In genomic region chr7:138825049-138825721, GRCh38 we compare ENCODE assay signal across 22 cellular contexts. TPM values are rescaled to one million over a fixed set of nuclear protein-coding genes. Genes with fewer than 3 reads are reported as not detected.
DNase-seq lines count a peak whose midpoint lies in the region; ATAC-seq and TF ChIP-seq lines count a peak whose summit lies in the region.
"Had no signal": no experiment of that assay in that cellular context is flagged by ENCODE, and none has a peak within 500 bp of the region (broad histone marks: within the 10 kb centered on the region; RNA-seq: fewer than 3 reads in every experiment).

No MANE protein-coding gene starts in this region.

- H3K27ac Mint-ChIP-seq in T-helper 2 cell treated with Interferon-gamma antibody and Interleukin-4, amounts not matched to agents 5 μg/mL and 100 μg/mL, for 36 hours: peak overlapping the region; percentile 24
- H3K27ac Mint-ChIP-seq in activated naive CD4-positive, alpha-beta T cell treated with anti-CD3 and anti-CD28 coated beads, Interleukin-2, amount 50 U/mL, for 72 hours: peak overlapping the region; percentile 56 to 92
- H3K27ac Mint-ChIP-seq in endodermal cell: no peak overlapping the region
- no peak overlapping the region for H3K27ac Mint-ChIP-seq in mesothelial cell of epicardium
- H3K27ac Mint-ChIP-seq: CD14-positive monocyte had no signal

- DNase-seq in T-helper 2 cell treated with Interferon-gamma antibody and Interleukin-4, amounts not matched to agents 5 μg/mL and 100 μg/mL, for 36 hours (ENCODE audit: low spot score): no peak
- DNase-seq in T-helper 2 cell (no peak), endodermal cell (peak; percentile 5), mesothelial cell of epicardium (ENCODE audit: low spot score in 2 of 2, unreplicated experiment in 2 of 2) (no peak), NCI-H1092 (lab: John Stamatoyannopoulos, UW) (no peak)
- no peak for DNase-seq in activated naive CD4-positive, alpha-beta T cell treated with anti-CD3 and anti-CD28 coated beads, Interleukin-2, amount 50 U/mL, for 72 hours (ENCODE audit: low spot score in 2 of 2)
- DNase-seq in activated naive CD4-positive, alpha-beta T cell treated with Interleukin-2 at 50 U/mL for 16 hours: no peak
- DNase-seq: 8988T, DMS79 treated with DMSO at 0.1 percent for 48 hours, NCI-H1436, NCI-H2081, NCI-H446 treated with DMSO at 0.1 percent for 48 hours, NCI-H69 had no signal

- H3K9me3 Mint-ChIP-seq in T-helper 2 cell treated with Interferon-gamma antibody and Interleukin-4, amounts not matched to agents 5 μg/mL and 100 μg/mL, for 36 hours: no peaks in the 10 kb centered on the region
- H3K9me3 Mint-ChIP-seq in activated naive CD4-positive, alpha-beta T cell treated with anti-CD3 and anti-CD28 coated beads, Interleukin-2, amount 50 U/mL, for 72 hours: no peaks in the 10 kb centered on the region
- H3K9me3 Mint-ChIP-seq in endodermal cell: no peaks in the 10 kb centered on the region
- peaks cover 13% of the 10 kb centered on the region for H3K9me3 Mint-ChIP-seq in mesothelial cell of epicardium

- H3K27me3 ChIP-seq in endodermal cell (ENCODE audit: control insufficient read depth, insufficient read depth, low read length, poor library complexity, severe bottlenecking): no peaks in the 10 kb centered on the region

- H3K4me1 Mint-ChIP-seq in T-helper 2 cell treated with Interferon-gamma antibody and Interleukin-4, amounts not matched to agents 5 μg/mL and 100 μg/mL, for 36 hours (ENCODE audit: low read depth): peaks cover 11% of the 10 kb centered on the region
- no peaks in the 10 kb centered on the region for H3K4me1 Mint-ChIP-seq in endodermal cell
- H3K4me1 Mint-ChIP-seq in mesothelial cell of epicardium: no peaks in the 10 kb centered on the region
- H3K4me1 Mint-ChIP-seq: CD14-positive monocyte had no signal

- no peak overlapping the region for H3K27ac ChIP-seq in endodermal cell (ENCODE audit: low read depth, low read length)
- H3K27ac ChIP-seq: HL-60 had no signal

- H3K4me3 Mint-ChIP-seq in T-helper 2 cell treated with Interferon-gamma antibody and Interleukin-4, amounts not matched to agents 5 μg/mL and 100 μg/mL, for 36 hours: peak overlapping the region; percentile 45
- H3K4me3 Mint-ChIP-seq in endodermal cell (no peak overlapping the region), mesothelial cell of epicardium (no peak overlapping the region)
- H3K4me3 Mint-ChIP-seq: CD14-positive monocyte had no signal

- peaks cover 6% of the 10 kb centered on the region for H3K9me3 ChIP-seq in endodermal cell (ENCODE audit: control insufficient read depth, low read length)
- H3K9me3 ChIP-seq: HAP-1 had no signal

- TF ChIP-seq CTCF in endodermal cell (conservative IDR thresholded peaks at IDR 0.05): no peak
- TF ChIP-seq CTCF in mesothelial cell of epicardium (IDR thresholded peaks at IDR 0.05; ENCODE audit: unreplicated experiment): no peak

- no peaks in the 10 kb centered on the region for H3K36me3 Mint-ChIP-seq in T-helper 2 cell treated with Interferon-gamma antibody and Interleukin-4, amounts not matched to agents 5 μg/mL and 100 μg/mL, for 36 hours (ENCODE audit: low read depth)
- H3K36me3 Mint-ChIP-seq in activated naive CD4-positive, alpha-beta T cell treated with anti-CD3 and anti-CD28 coated beads, Interleukin-2, amount 50 U/mL, for 72 hours: peaks cover 0 to 17% of the 10 kb centered on the region in 2 donors
- no peaks in the 10 kb centered on the region for H3K36me3 Mint-ChIP-seq in endodermal cell (ENCODE audit: low read depth)
- H3K36me3 Mint-ChIP-seq in mesothelial cell of epicardium: peaks cover 3% of the 10 kb centered on the region
- H3K36me3 Mint-ChIP-seq: CD14-positive monocyte had no signal

- H3K27me3 Mint-ChIP-seq in T-helper 2 cell treated with Interferon-gamma antibody and Interleukin-4, amounts not matched to agents 5 μg/mL and 100 μg/mL, for 36 hours (ENCODE audit: low read depth): peaks cover 15% of the 10 kb centered on the region
- peaks cover 6% of the 10 kb centered on the region for H3K27me3 Mint-ChIP-seq in endodermal cell (ENCODE audit: insufficient read depth)
- H3K27me3 Mint-ChIP-seq in mesothelial cell of epicardium (ENCODE audit: low read depth): no peaks in the 10 kb centered on the region

- H3K4me3 ChIP-seq in endodermal cell (ENCODE audit: low read length): no peak overlapping the region
- H3K4me3 ChIP-seq: HAP-1 had no signal

- H3K4me1 ChIP-seq in endodermal cell (ENCODE audit: control insufficient read depth, insufficient read depth, low read length): no peaks in the 10 kb centered on the region
- H3K4me1 ChIP-seq: HAP-1 had no signal

- H3K36me3 ChIP-seq in endodermal cell (ENCODE audit: control insufficient read depth, insufficient read depth, low read length): no peaks in the 10 kb centered on the region
- H3K36me3 ChIP-seq: HAP-1 had no signal

- 91 to 93% methylated on average over 7 to 11 of the region's 11 CpGs for WGBS in endodermal cell (ENCODE audit: insufficient coverage in 1 of 2, insufficient read length in 1 of 2), 2 experiments

- peak; percentile 75 for ATAC-seq in activated naive CD4-positive, alpha-beta T cell treated with anti-CD3 and anti-CD28 coated beads, Interleukin-2, amount 50 U/mL, for 72 hours
- no peak for ATAC-seq in GM21529 (IDR thresholded peaks at IDR 0.05; ENCODE audit: unreplicated experiment)
- ATAC-seq: Right ventricle myocardium inferior had no signal

- H3K9ac ChIP-seq in endodermal cell (ENCODE audit: extremely low read depth, low read length, poor library complexity, severe bottlenecking): no peak overlapping the region

RNA-seq across cellular contexts. Expression of gene ATP6V0A4, which starts 27.2 kb away (rescaled TPM):
- total RNA-seq in activated naive CD4-positive, alpha-beta T cell treated with anti-CD3 and anti-CD28 coated beads, Interleukin-2, amount 50 U/mL, for 72 hours: under 1 TPM in 1 of 2 donors, not detected in 1; 0.33 TPM
- under 1 TPM; 0.29 to 0.44 TPM for total RNA-seq in endodermal cell
- 0.46 TPM for polyA plus RNA-seq in endodermal cell (2013, experiment 1 of 2)
- not detected for polyA plus RNA-seq in endodermal cell (2013, experiment 2 of 2)
- total RNA-seq in mesothelial cell of epicardium: 0.56 to 0.73 TPM in 2 of 3 replicates, not detected in the other
- total RNA-seq: OCI-LY7, Right ventricle myocardium inferior had no signal
- polyA plus RNA-seq: AG04450, CD14-positive monocyte had no signal

RNA-seq across cellular contexts. Expression of gene TMEM213, which starts 27.4 kb away (rescaled TPM):
- under 1 TPM in 1 of 2 donors, not detected in 1; 0.18 TPM for total RNA-seq in activated naive CD4-positive, alpha-beta T cell treated with anti-CD3 and anti-CD28 coated beads, Interleukin-2, amount 50 U/mL, for 72 hours
- total RNA-seq in endodermal cell (not detected), mesothelial cell of epicardium (not detected in 3 replicates)
- polyA plus RNA-seq in endodermal cell (2013, experiment 1 of 2): not detected
- not detected for polyA plus RNA-seq in endodermal cell (2013, experiment 2 of 2)
- total RNA-seq: HT1080, MCF 10A, OCI-LY7, Right ventricle myocardium inferior had no signal
- polyA plus RNA-seq: AG04450, CD14-positive monocyte had no signal

Comparison
In these comparisons a context has a peak if more than half of its experiments do, and no peak if none do; other contexts are left out.
1. H3K27ac Mint-ChIP-seq: peak in T-helper 2 cell treated with Interferon-gamma antibody and Interleukin-4, amounts not matched to agents 5 μg/mL and 100 μg/mL, for 36 hours (single experiment) and activated naive CD4-positive, alpha-beta T cell treated with anti-CD3 and anti-CD28 coated beads, Interleukin-2, amount 50 U/mL, for 72 hours (2 of 2); none in endodermal cell (single experiment) and mesothelial cell of epicardium (single experiment).